Comparison of ENCODE assay signal across 1 cellular context in the genomic region with DNA sequence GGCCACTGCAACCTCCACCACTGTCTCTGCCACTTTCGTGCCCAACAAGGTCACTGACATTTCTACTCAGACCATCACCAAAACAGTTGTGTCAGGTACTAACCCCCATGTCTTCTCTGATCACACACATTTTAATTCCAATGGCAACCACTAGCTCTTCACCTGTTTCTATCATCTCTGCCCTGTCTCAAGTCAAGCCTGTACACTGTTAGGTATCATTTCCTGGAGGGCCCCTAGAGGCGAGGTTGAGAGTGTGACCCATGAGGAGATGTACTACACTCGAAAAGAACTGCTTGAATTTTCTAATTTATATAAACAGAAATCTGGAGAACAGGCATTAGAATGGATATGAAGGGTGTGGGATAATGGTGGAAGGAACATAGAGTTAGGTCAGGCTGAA.
TF ChIP-seq lines count a peak whose summit lies in the region.

No MANE protein-coding gene starts in this region.

TF ChIP-seq in K562, 482 proteins besides CTCF, POLR2A, EP300 and RAD21:
- TF ChIP-seq, protein P1, sequence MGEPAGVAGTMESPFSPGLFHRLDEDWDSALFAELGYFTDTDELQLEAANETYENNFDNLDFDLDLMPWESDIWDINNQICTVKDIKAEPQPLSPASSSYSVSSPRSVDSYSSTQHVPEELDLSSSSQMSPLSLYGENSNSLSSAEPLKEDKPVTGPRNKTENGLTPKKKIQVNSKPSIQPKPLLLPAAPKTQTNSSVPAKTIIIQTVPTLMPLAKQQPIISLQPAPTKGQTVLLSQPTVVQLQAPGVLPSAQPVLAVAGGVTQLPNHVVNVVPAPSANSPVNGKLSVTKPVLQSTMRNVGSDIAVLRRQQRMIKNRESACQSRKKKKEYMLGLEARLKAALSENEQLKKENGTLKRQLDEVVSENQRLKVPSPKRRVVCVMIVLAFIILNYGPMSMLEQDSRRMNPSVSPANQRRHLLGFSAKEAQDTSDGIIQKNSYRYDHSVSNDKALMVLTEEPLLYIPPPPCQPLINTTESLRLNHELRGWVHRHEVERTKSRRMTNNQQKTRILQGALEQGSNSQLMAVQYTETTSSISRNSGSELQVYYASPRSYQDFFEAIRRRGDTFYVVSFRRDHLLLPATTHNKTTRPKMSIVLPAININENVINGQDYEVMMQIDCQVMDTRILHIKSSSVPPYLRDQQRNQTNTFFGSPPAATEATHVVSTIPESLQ (CRISPR knock-in tag; IDR thresholded peaks at IDR 0.05): no peak
- TF ChIP-seq, protein P2, sequence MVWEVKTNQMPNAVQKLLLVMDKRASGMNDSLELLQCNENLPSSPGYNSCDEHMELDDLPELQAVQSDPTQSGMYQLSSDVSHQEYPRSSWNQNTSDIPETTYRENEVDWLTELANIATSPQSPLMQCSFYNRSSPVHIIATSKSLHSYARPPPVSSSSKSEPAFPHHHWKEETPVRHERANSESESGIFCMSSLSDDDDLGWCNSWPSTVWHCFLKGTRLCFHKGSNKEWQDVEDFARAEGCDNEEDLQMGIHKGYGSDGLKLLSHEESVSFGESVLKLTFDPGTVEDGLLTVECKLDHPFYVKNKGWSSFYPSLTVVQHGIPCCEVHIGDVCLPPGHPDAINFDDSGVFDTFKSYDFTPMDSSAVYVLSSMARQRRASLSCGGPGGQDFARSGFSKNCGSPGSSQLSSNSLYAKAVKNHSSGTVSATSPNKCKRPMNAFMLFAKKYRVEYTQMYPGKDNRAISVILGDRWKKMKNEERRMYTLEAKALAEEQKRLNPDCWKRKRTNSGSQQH (CRISPR knock-in tag; IDR thresholded peaks at IDR 0.05): no peak
- TF ChIP-seq MEIS2 (IDR thresholded peaks at IDR 0.05; ENCODE audit: partially characterized antibody) (no peak), CSDE1 (IDR thresholded peaks at IDR 0.05) (no peak), IFI16 (CRISPR knock-in tag; IDR thresholded peaks at IDR 0.05) (no peak), MAFG (tag; conservative IDR thresholded peaks at IDR 0.05) (no peak), SMARCA5 (IDR thresholded peaks at IDR 0.05) (no peak), ZC3H11A (IDR thresholded peaks at IDR 0.05; ENCODE audit: low read depth, low read length) (no peak), BRD4 (IDR thresholded peaks at IDR 0.05) (no peak), HMGN3 (IDR thresholded peaks at IDR 0.05; ENCODE audit: borderline replicate concordance, extremely low read depth, insufficient read length, low read depth, low read length) (no peak), NR2C1 (IDR thresholded peaks at IDR 0.05) (no peak), NR2C1 (tag; IDR thresholded peaks at IDR 0.05) (no peak), WHSC1 (IDR thresholded peaks at IDR 0.05; ENCODE audit: low read length) (no peak), ZNF785 (CRISPR knock-in tag; IDR thresholded peaks at IDR 0.05) (no peak), FOS (IDR thresholded peaks at IDR 0.05; ENCODE audit: extremely low read depth, insufficient read length) (no peak), CTBP1 (IDR thresholded peaks at IDR 0.05; ENCODE audit: borderline replicate concordance) (no peak), ARID2 (IDR thresholded peaks at IDR 0.05) (no peak)
- TF ChIP-seq, protein P3, sequence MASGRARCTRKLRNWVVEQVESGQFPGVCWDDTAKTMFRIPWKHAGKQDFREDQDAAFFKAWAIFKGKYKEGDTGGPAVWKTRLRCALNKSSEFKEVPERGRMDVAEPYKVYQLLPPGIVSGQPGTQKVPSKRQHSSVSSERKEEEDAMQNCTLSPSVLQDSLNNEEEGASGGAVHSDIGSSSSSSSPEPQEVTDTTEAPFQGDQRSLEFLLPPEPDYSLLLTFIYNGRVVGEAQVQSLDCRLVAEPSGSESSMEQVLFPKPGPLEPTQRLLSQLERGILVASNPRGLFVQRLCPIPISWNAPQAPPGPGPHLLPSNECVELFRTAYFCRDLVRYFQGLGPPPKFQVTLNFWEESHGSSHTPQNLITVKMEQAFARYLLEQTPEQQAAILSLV (tag; IDR thresholded peaks at IDR 0.05): no peak
- TF ChIP-seq, protein P4, sequence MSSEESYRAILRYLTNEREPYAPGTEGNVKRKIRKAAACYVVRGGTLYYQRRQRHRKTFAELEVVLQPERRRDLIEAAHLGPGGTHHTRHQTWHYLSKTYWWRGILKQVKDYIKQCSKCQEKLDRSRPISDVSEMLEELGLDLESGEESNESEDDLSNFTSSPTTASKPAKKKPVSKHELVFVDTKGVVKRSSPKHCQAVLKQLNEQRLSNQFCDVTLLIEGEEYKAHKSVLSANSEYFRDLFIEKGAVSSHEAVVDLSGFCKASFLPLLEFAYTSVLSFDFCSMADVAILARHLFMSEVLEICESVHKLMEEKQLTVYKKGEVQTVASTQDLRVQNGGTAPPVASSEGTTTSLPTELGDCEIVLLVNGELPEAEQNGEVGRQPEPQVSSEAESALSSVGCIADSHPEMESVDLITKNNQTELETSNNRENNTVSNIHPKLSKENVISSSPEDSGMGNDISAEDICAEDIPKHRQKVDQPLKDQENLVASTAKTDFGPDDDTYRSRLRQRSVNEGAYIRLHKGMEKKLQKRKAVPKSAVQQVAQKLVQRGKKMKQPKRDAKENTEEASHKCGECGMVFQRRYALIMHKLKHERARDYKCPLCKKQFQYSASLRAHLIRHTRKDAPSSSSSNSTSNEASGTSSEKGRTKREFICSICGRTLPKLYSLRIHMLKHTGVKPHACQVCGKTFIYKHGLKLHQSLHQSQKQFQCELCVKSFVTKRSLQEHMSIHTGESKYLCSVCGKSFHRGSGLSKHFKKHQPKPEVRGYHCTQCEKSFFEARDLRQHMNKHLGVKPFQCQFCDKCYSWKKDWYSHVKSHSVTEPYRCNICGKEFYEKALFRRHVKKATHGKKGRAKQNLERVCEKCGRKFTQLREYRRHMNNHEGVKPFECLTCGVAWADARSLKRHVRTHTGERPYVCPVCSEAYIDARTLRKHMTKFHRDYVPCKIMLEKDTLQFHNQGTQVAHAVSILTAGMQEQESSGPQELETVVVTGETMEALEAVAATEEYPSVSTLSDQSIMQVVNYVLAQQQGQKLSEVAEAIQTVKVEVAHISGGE (CRISPR knock-in tag; IDR thresholded peaks at IDR 0.05): no peak
- TF ChIP-seq, protein P5, sequence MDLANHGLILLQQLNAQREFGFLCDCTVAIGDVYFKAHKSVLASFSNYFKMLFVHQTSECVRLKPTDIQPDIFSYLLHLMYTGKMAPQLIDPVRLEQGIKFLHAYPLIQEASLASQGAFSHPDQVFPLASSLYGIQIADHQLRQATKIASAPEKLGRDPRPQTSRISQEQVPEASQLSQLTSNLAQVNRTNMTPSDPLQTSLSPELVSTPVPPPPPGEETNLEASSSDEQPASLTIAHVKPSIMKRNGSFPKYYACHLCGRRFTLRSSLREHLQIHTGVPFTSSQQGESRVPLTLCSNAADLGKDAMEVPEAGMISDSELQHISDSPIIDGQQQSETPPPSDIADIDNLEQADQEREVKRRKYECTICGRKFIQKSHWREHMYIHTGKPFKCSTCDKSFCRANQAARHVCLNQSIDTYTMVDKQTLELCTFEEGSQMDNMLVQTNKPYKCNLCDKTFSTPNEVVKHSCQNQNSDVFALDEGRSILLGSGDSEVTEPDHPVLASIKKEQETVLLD (IDR thresholded peaks at IDR 0.05): no peak
TF ChIP-seq in K562: peak in this region for 0.
